8 cellular contexts compared by ENCODE assay signal in genomic region chr13:51935326-51936171, GRCh38.
DNase-seq lines count a peak whose midpoint lies in the region; FAIRE-seq and TF ChIP-seq lines count a peak whose summit lies in the region.

No MANE protein-coding gene starts in this region.

- H3K36me3 ChIP-seq in kidney (ENCODE audit: control insufficient read depth in 1 of 2, insufficient read depth in 2 of 2, low read length in 2 of 2): peaks cover 7 to 9% of the 10 kb centered on the region in 2 donors

- FAIRE-seq in kidney (lab: Jason Lieb, UNC): no peak

- POLR2A ChIA-PET in AG04449 (lab: Yijun Ruan, JAX): interaction anchor here (0.6 kb wide), 1 partner anchor 184 kb away, joined by 3 read pairs; no protein-coding TSS in a partner anchor

- DNase-seq in AG04449 (ENCODE audit: low read depth, low spot score) (no peak), H4 (ENCODE audit: low spot score) (peak; percentile 44), kidney (no peak), NCI-H510A (lab: John Stamatoyannopoulos, UW) (no peak), COLO829 (ENCODE audit: low spot score) (no peak)
- DNase-seq in stimulated activated CD4-positive, alpha-beta T cell treated with anti-CD3 and anti-CD28 coated beads, Interleukin-15, amount 100 ng/mL, for 24 hours: no peak
- no peak for DNase-seq in stimulated activated naive CD4-positive, alpha-beta T cell (lab: John Stamatoyannopoulos, UW)

- no peak overlapping the region for H3K27ac ChIP-seq in VCaP
- no peak overlapping the region for H3K27ac ChIP-seq in kidney (ENCODE audit: low read depth in 2 of 2, low read length in 2 of 2)

- CTCF ChIA-PET in AG04449 (lab: Yijun Ruan, JAX): interaction anchor here (1.2 kb wide), 1 partner anchor 9 kb away, joined by 3 read pairs; no protein-coding TSS in a partner anchor

- H3K9ac ChIP-seq in kidney (ENCODE audit: low read length in 2 of 2): no peak overlapping the region

- H3K4me3 ChIP-seq in AG04449 (ENCODE audit: low read depth, low read length) (no peak overlapping the region), kidney (ENCODE audit: low read length in 2 of 2) (no peak overlapping the region)

- H3K9me3 ChIP-seq in kidney (ENCODE audit: control insufficient read depth in 1 of 2, low read length in 2 of 2): no peaks in the 10 kb centered on the region

- TF ChIP-seq CTCF in AG04449 (IDR thresholded peaks at IDR 0.05; ENCODE audit: insufficient read depth, low read length, missing control alignments) (peak; percentile 37), VCaP (conservative IDR thresholded peaks at IDR 0.05) (peak; percentile 83), kidney (IDR thresholded peaks at IDR 0.05; ENCODE audit: borderline replicate concordance, extremely low read depth, insufficient read depth) (peak; percentile 14)

- intact Hi-C loops in kidney (cut with DNase I): no loop called here

- H3K4me1 ChIP-seq in kidney (ENCODE audit: control insufficient read depth in 1 of 2, insufficient read depth in 1 of 2, low read depth in 1 of 2, low read length in 2 of 2): no peaks in the 10 kb centered on the region

Comparison
In these comparisons a context has a peak if more than half of its experiments do, and no peak if none do; other contexts are left out.
1. CTCF ChIP-seq: peak in every context shown above with its lines; median percentile 83 in VCaP; 37 in AG04449; 14 in kidney.